Comparison of ENCODE assay signal across 1 cellular context in the genomic region with DNA sequence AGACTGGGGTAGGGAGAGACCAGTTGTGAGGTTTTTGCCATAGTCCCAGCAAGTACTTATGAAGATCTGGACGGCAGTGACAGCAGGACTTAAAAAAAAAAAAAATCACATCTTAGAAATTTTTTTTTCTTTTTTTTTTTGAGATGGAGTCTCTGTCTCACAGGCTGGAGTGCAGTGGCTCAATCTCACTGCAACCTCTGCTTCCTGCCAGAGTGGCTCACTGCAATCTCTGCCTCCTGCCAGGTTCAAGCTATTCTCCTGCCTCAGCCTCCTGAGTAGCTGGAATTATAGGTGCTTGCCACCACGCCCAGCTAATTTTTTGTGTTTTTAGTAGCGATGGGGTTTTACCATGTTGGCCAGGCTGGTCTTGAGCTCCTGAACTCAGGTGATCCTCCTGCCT.
TF ChIP-seq lines count a peak whose summit lies in the region.

No MANE protein-coding gene starts in this region.

TF ChIP-seq in SK-N-SH treated with all-trans-retinoic acid at 6 μM for 48 hours, 23 proteins besides CTCF, POLR2A, EP300 and RAD21 (continued from another document):
- TF ChIP-seq, protein P1, sequence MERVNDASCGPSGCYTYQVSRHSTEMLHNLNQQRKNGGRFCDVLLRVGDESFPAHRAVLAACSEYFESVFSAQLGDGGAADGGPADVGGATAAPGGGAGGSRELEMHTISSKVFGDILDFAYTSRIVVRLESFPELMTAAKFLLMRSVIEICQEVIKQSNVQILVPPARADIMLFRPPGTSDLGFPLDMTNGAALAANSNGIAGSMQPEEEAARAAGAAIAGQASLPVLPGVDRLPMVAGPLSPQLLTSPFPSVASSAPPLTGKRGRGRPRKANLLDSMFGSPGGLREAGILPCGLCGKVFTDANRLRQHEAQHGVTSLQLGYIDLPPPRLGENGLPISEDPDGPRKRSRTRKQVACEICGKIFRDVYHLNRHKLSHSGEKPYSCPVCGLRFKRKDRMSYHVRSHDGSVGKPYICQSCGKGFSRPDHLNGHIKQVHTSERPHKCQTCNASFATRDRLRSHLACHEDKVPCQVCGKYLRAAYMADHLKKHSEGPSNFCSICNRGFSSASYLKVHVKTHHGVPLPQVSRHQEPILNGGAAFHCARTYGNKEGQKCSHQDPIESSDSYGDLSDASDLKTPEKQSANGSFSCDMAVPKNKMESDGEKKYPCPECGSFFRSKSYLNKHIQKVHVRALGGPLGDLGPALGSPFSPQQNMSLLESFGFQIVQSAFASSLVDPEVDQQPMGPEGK (CRISPR knock-in tag; IDR thresholded peaks at IDR 0.05; ENCODE audit: borderline replicate concordance), result no peak
- TF ChIP-seq ARNTL (CRISPR knock-in tag; IDR thresholded peaks at IDR 0.05; ENCODE audit: borderline replicate concordance, low read depth) (no peak), CSDC2 (CRISPR knock-in tag; IDR thresholded peaks at IDR 0.05) (no peak), ZFP3 (CRISPR knock-in tag; IDR thresholded peaks at IDR 0.05) (no peak), ZFP30 (CRISPR knock-in tag; IDR thresholded peaks at IDR 0.05) (no peak), TOX (CRISPR knock-in tag; IDR thresholded peaks at IDR 0.05; ENCODE audit: borderline replicate concordance) (no peak), SNAI2 (CRISPR knock-in tag; IDR thresholded peaks at IDR 0.05) (no peak), ZNF565 (CRISPR knock-in tag; conservative IDR thresholded peaks at IDR 0.05; ENCODE audit: low read depth) (no peak), TCF4 (CRISPR knock-in tag; IDR thresholded peaks at IDR 0.05; ENCODE audit: borderline replicate concordance) (no peak), BACH2 (CRISPR knock-in tag; IDR thresholded peaks at IDR 0.05; ENCODE audit: borderline replicate concordance) (no peak)
- TF ChIP-seq, protein P2, sequence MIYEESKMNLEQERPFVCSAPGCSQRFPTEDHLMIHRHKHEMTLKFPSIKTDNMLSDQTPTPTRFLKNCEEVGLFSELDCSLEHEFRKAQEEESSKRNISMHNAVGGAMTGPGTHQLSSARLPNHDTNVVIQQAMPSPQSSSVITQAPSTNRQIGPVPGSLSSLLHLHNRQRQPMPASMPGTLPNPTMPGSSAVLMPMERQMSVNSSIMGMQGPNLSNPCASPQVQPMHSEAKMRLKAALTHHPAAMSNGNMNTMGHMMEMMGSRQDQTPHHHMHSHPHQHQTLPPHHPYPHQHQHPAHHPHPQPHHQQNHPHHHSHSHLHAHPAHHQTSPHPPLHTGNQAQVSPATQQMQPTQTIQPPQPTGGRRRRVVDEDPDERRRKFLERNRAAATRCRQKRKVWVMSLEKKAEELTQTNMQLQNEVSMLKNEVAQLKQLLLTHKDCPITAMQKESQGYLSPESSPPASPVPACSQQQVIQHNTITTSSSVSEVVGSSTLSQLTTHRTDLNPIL (CRISPR knock-in tag; IDR thresholded peaks at IDR 0.05; ENCODE audit: low read depth), result no peak
- TF ChIP-seq, protein P3, sequence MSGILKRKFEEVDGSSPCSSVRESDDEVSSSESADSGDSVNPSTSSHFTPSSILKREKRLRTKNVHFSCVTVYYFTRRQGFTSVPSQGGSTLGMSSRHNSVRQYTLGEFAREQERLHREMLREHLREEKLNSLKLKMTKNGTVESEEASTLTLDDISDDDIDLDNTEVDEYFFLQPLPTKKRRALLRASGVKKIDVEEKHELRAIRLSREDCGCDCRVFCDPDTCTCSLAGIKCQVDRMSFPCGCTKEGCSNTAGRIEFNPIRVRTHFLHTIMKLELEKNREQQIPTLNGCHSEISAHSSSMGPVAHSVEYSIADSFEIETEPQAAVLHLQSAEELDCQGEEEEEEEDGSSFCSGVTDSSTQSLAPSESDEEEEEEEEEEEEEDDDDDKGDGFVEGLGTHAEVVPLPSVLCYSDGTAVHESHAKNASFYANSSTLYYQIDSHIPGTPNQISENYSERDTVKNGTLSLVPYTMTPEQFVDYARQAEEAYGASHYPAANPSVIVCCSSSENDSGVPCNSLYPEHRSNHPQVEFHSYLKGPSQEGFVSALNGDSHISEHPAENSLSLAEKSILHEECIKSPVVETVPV (CRISPR knock-in tag; IDR thresholded peaks at IDR 0.05), result no peak
- TF ChIP-seq, protein P4, sequence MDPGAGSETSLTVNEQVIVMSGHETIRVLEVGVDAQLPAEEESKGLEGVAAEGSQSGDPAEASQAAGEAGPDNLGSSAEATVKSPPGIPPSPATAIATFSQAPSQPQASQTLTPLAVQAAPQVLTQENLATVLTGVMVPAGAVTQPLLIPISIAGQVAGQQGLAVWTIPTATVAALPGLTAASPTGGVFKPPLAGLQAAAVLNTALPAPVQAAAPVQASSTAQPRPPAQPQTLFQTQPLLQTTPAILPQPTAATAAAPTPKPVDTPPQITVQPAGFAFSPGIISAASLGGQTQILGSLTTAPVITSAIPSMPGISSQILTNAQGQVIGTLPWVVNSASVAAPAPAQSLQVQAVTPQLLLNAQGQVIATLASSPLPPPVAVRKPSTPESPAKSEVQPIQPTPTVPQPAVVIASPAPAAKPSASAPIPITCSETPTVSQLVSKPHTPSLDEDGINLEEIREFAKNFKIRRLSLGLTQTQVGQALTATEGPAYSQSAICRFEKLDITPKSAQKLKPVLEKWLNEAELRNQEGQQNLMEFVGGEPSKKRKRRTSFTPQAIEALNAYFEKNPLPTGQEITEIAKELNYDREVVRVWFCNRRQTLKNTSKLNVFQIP (CRISPR knock-in tag; IDR thresholded peaks at IDR 0.05; ENCODE audit: borderline replicate concordance, low read depth), result no peak
